In the genomic region with DNA sequence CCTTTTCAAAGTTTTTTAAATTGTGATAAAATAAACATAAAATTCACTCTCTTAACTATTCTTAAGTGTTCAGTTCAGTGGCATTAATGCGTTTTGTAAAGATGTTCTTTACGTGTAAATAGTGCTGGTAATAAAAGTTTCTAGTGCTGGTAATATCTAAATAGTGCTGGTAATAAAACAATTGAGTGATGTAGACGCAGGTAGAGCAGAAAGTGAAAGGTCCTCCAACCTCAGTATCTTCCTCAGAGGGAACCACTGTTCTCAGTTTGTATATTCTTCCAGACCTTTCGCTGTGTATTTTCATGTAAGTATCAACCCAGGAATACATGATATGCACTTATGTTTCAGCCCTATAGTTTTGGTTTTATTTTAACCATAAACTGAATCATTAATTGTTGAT, we compare ENCODE assay signal across 26 cellular contexts.
"Had no signal": no experiment of that assay in that cellular context is flagged by ENCODE, and none has a peak within 500 bp of the region (broad histone marks: within the 10 kb centered on the region; RNA-seq: fewer than 3 reads in every experiment).

No MANE protein-coding gene starts in this region.

- H3K27ac ChIP-seq: ascending aorta, body of pancreas, SJSA1, WERI-Rb-1 had no signal

- H3K27me3 Mint-ChIP-seq: activated CD4-positive, alpha-beta memory T cell treated with anti-CD3 and anti-CD28 coated beads for 36 hours; activated naive CD8-positive, alpha-beta T cell treated with anti-CD3 and anti-CD28 coated beads, Interleukin-2, amount 50 U/mL, for 24 hours had no signal

- ATAC-seq: activated naive CD4-positive, alpha-beta T cell treated with anti-CD3 and anti-CD28 coated beads, Interleukin-2, amount 50 U/mL, for 72 hours; activated naive CD8-positive, alpha-beta T cell treated with anti-CD3 and anti-CD28 coated beads, Interleukin-2, amount 50 U/mL, for 24 hours; body of pancreas; K562; PC-3; SK-N-SH treated with all-trans-retinoic acid at 6 μM for 48 hours had no signal

- H3K4me3 ChIP-seq: ascending aorta, body of pancreas, K562, SJSA1 had no signal

- H3K9me3 ChIP-seq: ascending aorta, body of pancreas, SJSA1 had no signal

- H3K4me3 Mint-ChIP-seq: activated CD4-positive, alpha-beta memory T cell treated with anti-CD3 and anti-CD28 coated beads for 36 hours; activated naive CD8-positive, alpha-beta T cell treated with anti-CD3 and anti-CD28 coated beads, Interleukin-2, amount 50 U/mL, for 24 hours; T-helper 1 cell treated with Interleukin-12 subunit alpha and Interleukin-12 subunit beta and Interleukin-4 antibody, amounts not matched to agents 30 μg/mL and 1 μg/mL, for 36 hours had no signal

- H3K27ac Mint-ChIP-seq: activated CD4-positive, alpha-beta memory T cell treated with anti-CD3 and anti-CD28 coated beads for 36 hours; activated naive CD4-positive, alpha-beta T cell treated with anti-CD3 and anti-CD28 coated beads, Interleukin-2, amount 50 U/mL, for 72 hours; activated naive CD8-positive, alpha-beta T cell treated with anti-CD3 and anti-CD28 coated beads, Interleukin-2, amount 50 U/mL, for 24 hours; T-helper 1 cell treated with Interleukin-12 subunit alpha and Interleukin-12 subunit beta and Interleukin-4 antibody, amounts not matched to agents 30 μg/mL and 1 μg/mL, for 36 hours had no signal

- H3K27me3 ChIP-seq: ascending aorta, body of pancreas, SJSA1 had no signal

- DNase-seq: activated CD4-positive, alpha-beta memory T cell treated with anti-CD3 and anti-CD28 coated beads for 36 hours; activated CD4-positive, alpha-beta T cell treated with anti-CD3 and anti-CD28 coated beads for 4 hours; activated CD8-positive, alpha-beta memory T cell treated with anti-CD3 and anti-CD28 coated beads for 24 hours; activated effector memory CD4-positive, alpha-beta T cell treated with anti-CD3 and anti-CD28 coated beads, Interleukin-2, amount 50 U/mL, for 16 hours; activated naive CD4-positive, alpha-beta T cell treated with Interleukin-2 at 50 U/mL for 16 hours; activated naive CD8-positive, alpha-beta T cell treated with anti-CD3 and anti-CD28 coated beads, Interleukin-2, amount 50 U/mL, for 24 hours; activated T-cell treated with anti-CD3 and anti-CD28 coated beads, Interleukin-2, amount 50 U/mL, for 48 hours; amniotic stem cell; body of pancreas; central memory CD4-positive, alpha-beta T cell; Karpas-422; NCI-H1105 treated with DMSO at 0.1 percent for 48 hours; NCI-H1436 treated with DMSO at 0.1 percent for 48 hours; NCI-H187; NCI-H2081; NCI-H510A treated with DMSO at 0.1 percent for 48 hours; PC-3; SHP77; T-helper 9 cell; WERI-Rb-1 had no signal

- H3K9me3 Mint-ChIP-seq: activated CD4-positive, alpha-beta memory T cell treated with anti-CD3 and anti-CD28 coated beads for 36 hours; activated naive CD4-positive, alpha-beta T cell treated with anti-CD3 and anti-CD28 coated beads, Interleukin-2, amount 50 U/mL, for 72 hours; activated naive CD8-positive, alpha-beta T cell treated with anti-CD3 and anti-CD28 coated beads, Interleukin-2, amount 50 U/mL, for 24 hours; T-helper 1 cell treated with Interleukin-12 subunit alpha and Interleukin-12 subunit beta and Interleukin-4 antibody, amounts not matched to agents 30 μg/mL and 1 μg/mL, for 36 hours had no signal

- H3K4me1 ChIP-seq: ascending aorta, body of pancreas had no signal
